In genomic region chr13:113854238-113855011, GRCh38 we compare ENCODE assay signal across 9 cellular contexts. TPM values are rescaled to one million over a fixed set of nuclear protein-coding genes. Genes with fewer than 3 reads are reported as not detected.
A peak's percentile ranks its signal among the peaks of the same experiment; 100 is the strongest.
DNase-seq lines count a peak whose midpoint lies in the region; ATAC-seq lines count a peak whose summit lies in the region.
"Had no signal": no experiment of that assay in that cellular context is flagged by ENCODE, and none has a peak within 500 bp of the region (broad histone marks: within the 10 kb centered on the region; RNA-seq: fewer than 3 reads in every experiment).

No MANE protein-coding gene starts in this region.

- H3K27me3 Mint-ChIP-seq in T-helper 17 cell = peaks cover 20% of the 10 kb centered on the region

- H3K27ac ChIP-seq in trophoblast cell (ENCODE audit: low read depth, low read length) = no peak overlapping the region

- H3K79me1 ChIP-seq in trophoblast cell (ENCODE audit: low read length) = no peaks in the 10 kb centered on the region

- H3K4me3 ChIP-seq in skeletal muscle satellite cell (ENCODE audit: low read length) (peak overlapping the region; percentile 23), trophoblast cell (ENCODE audit: low read depth, low read length) (no peak overlapping the region)

- no peaks in the 10 kb centered on the region for H3K79me2 ChIP-seq in trophoblast cell (ENCODE audit: control insufficient read depth, insufficient read depth, low read length, poor library complexity)

- H3K4me1 ChIP-seq in skeletal muscle satellite cell (ENCODE audit: control insufficient read depth, insufficient read depth, low read length) (peaks cover 52% of the 10 kb centered on the region), trophoblast cell (ENCODE audit: control insufficient read depth in 1 of 2, insufficient read depth in 2 of 2, low read length in 2 of 2) (peaks cover 0 to under 1% of the 10 kb centered on the region in 2 experiments)

- no peak overlapping the region for H4K12ac ChIP-seq in trophoblast cell (ENCODE audit: low read depth, low read length)

- ATAC-seq in T-helper 17 cell (no peak), Right ventricle myocardium superior (ENCODE audit: poor library complexity) (peak; percentile 51), GM18861 (IDR thresholded peaks at IDR 0.05; ENCODE audit: unreplicated experiment) (no peak)

- no peak overlapping the region for H3K14ac ChIP-seq in trophoblast cell (ENCODE audit: low read length)

- WGBS in trophoblast cell (ENCODE audit: extremely low coverage, insufficient coverage, insufficient read length) = no CpG with 5 or more reads among the region's 31 CpGs

- H3K18ac ChIP-seq in trophoblast cell (ENCODE audit: low read length) = no peak overlapping the region

- H3K27me3 ChIP-seq in skeletal muscle satellite cell (ENCODE audit: control insufficient read depth, insufficient read depth, low read length) = no peaks in the 10 kb centered on the region
- no peaks in the 10 kb centered on the region for H3K27me3 ChIP-seq in trophoblast cell (ENCODE audit: insufficient read depth, low read length)

- H3K36me3 ChIP-seq in skeletal muscle satellite cell (ENCODE audit: insufficient read depth, low read length) (peaks cover 39% of the 10 kb centered on the region), trophoblast cell (ENCODE audit: control insufficient read depth in 1 of 2, insufficient read depth in 2 of 2, low read length in 2 of 2) (no peaks in the 10 kb centered on the region)

- no peak overlapping the region for H2BK12ac ChIP-seq in trophoblast cell (ENCODE audit: low read length)

- no peak overlapping the region for H3K4ac ChIP-seq in trophoblast cell (ENCODE audit: low read depth, low read length)

- H3K9ac ChIP-seq in skeletal muscle satellite cell (ENCODE audit: low read depth, low read length) (peak overlapping the region; percentile 72), trophoblast cell (ENCODE audit: low read length) (no peak overlapping the region)

- H2BK5ac ChIP-seq in trophoblast cell (ENCODE audit: low read depth, low read length, poor library complexity) = no peak overlapping the region

- H3K4me2 ChIP-seq in skeletal muscle satellite cell (ENCODE audit: low read length) (peak overlapping the region; percentile 74), trophoblast cell (ENCODE audit: low read length) (no peak overlapping the region)

- H3K4me1 Mint-ChIP-seq in T-helper 17 cell = peaks cover 9% of the 10 kb centered on the region

- intact Hi-C loops in Right ventricle myocardium superior (cut with DNase I) = no loop called here

- H2AFZ ChIP-seq in trophoblast cell (ENCODE audit: insufficient read depth, low read length, poor library complexity) = no peak overlapping the region

- H3K4me3 Mint-ChIP-seq in T-helper 17 cell = peak overlapping the region; percentile 73
- H3K4me3 Mint-ChIP-seq: memory B cell had no signal

- H3K27ac Mint-ChIP-seq in T-helper 17 cell = no peak overlapping the region
- H3K27ac Mint-ChIP-seq: memory B cell had no signal

- no peak overlapping the region for H2AK5ac ChIP-seq in trophoblast cell (ENCODE audit: low read length)

- DNase-seq in GM03348 (ENCODE audit: low spot score) = peak; percentile 38
- DNase-seq in T-helper 17 cell = no peak
- peak; percentile 78 for DNase-seq in Right ventricle myocardium superior
- no peak for DNase-seq in trophoblast cell
- DNase-seq in SW480 (ENCODE audit: low spot score) = no peak
- no peak for DNase-seq in kidney glomerular epithelial cell (lab: John Stamatoyannopoulos, UW)

- no peaks in the 10 kb centered on the region for H3K9me3 ChIP-seq in T-helper 17 cell (ENCODE audit: control insufficient read depth, low read length, poor library complexity, severe bottlenecking)
- no peaks in the 10 kb centered on the region for H3K9me3 ChIP-seq in skeletal muscle satellite cell (replicated peaks; ENCODE audit: low read length)
- peaks cover under 1% of the 10 kb centered on the region for H3K9me3 ChIP-seq in trophoblast cell (ENCODE audit: insufficient read depth, low read depth, low read length)

- no peak overlapping the region for H4K8ac ChIP-seq in trophoblast cell (ENCODE audit: low read depth, low read length)

- H4K91ac ChIP-seq in trophoblast cell (ENCODE audit: low read depth, low read length) = no peak overlapping the region

- no peak overlapping the region for H3K23ac ChIP-seq in trophoblast cell (ENCODE audit: low read length)

- no peaks in the 10 kb centered on the region for H3K36me3 Mint-ChIP-seq in T-helper 17 cell (ENCODE audit: low read depth)
- H3K36me3 Mint-ChIP-seq: memory B cell had no signal

- H2BK120ac ChIP-seq in trophoblast cell (ENCODE audit: insufficient read depth, low read length, poor library complexity) = no peak overlapping the region

RNA-seq across cellular contexts. Expression of gene GAS6, which starts 9.5 kb away (rescaled TPM):
- total RNA-seq in T-helper 17 cell (1 to 10 TPM; 2.2 to 3.8 TPM), Right ventricle myocardium superior (181 TPM)
- 58.3 and 82.6 TPM in 2 replicates for total RNA-seq in skeletal muscle satellite cell (2012; rRNA removed)
- 15.7 and 17.6 TPM in 2 replicates for polyA plus RNA-seq in trophoblast cell (2013)

Comparison
In these comparisons a context has a peak if more than half of its experiments do, and no peak if none do; other contexts are left out.
1. DNase-seq: peak in GM03348 (single experiment) and Right ventricle myocardium superior (single experiment); none in T-helper 17 cell (0 of 3), trophoblast cell (0 of 2), SW480 (single experiment) and kidney glomerular epithelial cell (single experiment).
2. RNA of gene GAS6, which starts 9.5 kb away (total RNA-seq): 181 TPM in Right ventricle myocardium superior (single experiment); 2.2 to 3.8 TPM in T-helper 17 cell; every median in the first group is over 10 times any median in the second.